1 cellular context compared by ENCODE assay signal in genomic region chr20:36070451-36070850, GRCh38.
A peak's percentile ranks its signal among the peaks of the same experiment; 100 is the strongest.
TF ChIP-seq lines count a peak whose summit lies in the region.

No MANE protein-coding gene starts in this region.

TF ChIP-seq in HepG2, 621 proteins besides CTCF, POLR2A, EP300 and RAD21 (continued from another document and continues in another):
- TF ChIP-seq, protein P1, sequence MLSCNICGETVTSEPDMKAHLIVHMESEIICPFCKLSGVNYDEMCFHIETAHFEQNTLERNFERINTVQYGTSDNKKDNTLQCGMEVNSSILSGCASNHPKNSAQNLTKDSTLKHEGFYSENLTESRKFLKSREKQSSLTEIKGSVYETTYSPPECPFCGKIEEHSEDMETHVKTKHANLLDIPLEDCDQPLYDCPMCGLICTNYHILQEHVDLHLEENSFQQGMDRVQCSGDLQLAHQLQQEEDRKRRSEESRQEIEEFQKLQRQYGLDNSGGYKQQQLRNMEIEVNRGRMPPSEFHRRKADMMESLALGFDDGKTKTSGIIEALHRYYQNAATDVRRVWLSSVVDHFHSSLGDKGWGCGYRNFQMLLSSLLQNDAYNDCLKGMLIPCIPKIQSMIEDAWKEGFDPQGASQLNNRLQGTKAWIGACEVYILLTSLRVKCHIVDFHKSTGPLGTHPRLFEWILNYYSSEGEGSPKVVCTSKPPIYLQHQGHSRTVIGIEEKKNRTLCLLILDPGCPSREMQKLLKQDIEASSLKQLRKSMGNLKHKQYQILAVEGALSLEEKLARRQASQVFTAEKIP (CRISPR knock-in tag; IDR thresholded peaks at IDR 0.05; ENCODE audit: borderline replicate concordance): no peak
- TF ChIP-seq, protein P2, sequence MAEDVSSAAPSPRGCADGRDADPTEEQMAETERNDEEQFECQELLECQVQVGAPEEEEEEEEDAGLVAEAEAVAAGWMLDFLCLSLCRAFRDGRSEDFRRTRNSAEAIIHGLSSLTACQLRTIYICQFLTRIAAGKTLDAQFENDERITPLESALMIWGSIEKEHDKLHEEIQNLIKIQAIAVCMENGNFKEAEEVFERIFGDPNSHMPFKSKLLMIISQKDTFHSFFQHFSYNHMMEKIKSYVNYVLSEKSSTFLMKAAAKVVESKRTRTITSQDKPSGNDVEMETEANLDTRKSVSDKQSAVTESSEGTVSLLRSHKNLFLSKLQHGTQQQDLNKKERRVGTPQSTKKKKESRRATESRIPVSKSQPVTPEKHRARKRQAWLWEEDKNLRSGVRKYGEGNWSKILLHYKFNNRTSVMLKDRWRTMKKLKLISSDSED (CRISPR knock-in tag; IDR thresholded peaks at IDR 0.05): no peak
- TF ChIP-seq, protein P3, sequence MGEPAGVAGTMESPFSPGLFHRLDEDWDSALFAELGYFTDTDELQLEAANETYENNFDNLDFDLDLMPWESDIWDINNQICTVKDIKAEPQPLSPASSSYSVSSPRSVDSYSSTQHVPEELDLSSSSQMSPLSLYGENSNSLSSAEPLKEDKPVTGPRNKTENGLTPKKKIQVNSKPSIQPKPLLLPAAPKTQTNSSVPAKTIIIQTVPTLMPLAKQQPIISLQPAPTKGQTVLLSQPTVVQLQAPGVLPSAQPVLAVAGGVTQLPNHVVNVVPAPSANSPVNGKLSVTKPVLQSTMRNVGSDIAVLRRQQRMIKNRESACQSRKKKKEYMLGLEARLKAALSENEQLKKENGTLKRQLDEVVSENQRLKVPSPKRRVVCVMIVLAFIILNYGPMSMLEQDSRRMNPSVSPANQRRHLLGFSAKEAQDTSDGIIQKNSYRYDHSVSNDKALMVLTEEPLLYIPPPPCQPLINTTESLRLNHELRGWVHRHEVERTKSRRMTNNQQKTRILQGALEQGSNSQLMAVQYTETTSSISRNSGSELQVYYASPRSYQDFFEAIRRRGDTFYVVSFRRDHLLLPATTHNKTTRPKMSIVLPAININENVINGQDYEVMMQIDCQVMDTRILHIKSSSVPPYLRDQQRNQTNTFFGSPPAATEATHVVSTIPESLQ (CRISPR knock-in tag; conservative IDR thresholded peaks at IDR 0.05): no peak
- TF ChIP-seq HNRNPL (IDR thresholded peaks at IDR 0.05; ENCODE audit: low read depth, low read length): no peak
- peak; percentile 48; the same call in 1 of the 2 replicates for TF ChIP-seq ZNF788 (CRISPR knock-in tag; IDR thresholded peaks at IDR 0.05; ENCODE audit: borderline replicate concordance)
- TF ChIP-seq BHLHE40 (IDR thresholded peaks at IDR 0.05; ENCODE audit: low read length): no peak
- no peak for TF ChIP-seq PTBP1 (IDR thresholded peaks at IDR 0.05; ENCODE audit: low read depth, low read length, poor library complexity, severe bottlenecking)
- no peak for TF ChIP-seq ZNF432 (CRISPR knock-in tag; IDR thresholded peaks at IDR 0.05; ENCODE audit: borderline replicate concordance)
- TF ChIP-seq CSRNP2 (CRISPR knock-in tag; conservative IDR thresholded peaks at IDR 0.05; ENCODE audit: low read depth): no peak
- TF ChIP-seq ZNF280D (CRISPR knock-in tag; IDR thresholded peaks at IDR 0.05): no peak
- no peak for TF ChIP-seq ZNF780A (CRISPR knock-in tag; IDR thresholded peaks at IDR 0.05)
- TF ChIP-seq, protein P4, sequence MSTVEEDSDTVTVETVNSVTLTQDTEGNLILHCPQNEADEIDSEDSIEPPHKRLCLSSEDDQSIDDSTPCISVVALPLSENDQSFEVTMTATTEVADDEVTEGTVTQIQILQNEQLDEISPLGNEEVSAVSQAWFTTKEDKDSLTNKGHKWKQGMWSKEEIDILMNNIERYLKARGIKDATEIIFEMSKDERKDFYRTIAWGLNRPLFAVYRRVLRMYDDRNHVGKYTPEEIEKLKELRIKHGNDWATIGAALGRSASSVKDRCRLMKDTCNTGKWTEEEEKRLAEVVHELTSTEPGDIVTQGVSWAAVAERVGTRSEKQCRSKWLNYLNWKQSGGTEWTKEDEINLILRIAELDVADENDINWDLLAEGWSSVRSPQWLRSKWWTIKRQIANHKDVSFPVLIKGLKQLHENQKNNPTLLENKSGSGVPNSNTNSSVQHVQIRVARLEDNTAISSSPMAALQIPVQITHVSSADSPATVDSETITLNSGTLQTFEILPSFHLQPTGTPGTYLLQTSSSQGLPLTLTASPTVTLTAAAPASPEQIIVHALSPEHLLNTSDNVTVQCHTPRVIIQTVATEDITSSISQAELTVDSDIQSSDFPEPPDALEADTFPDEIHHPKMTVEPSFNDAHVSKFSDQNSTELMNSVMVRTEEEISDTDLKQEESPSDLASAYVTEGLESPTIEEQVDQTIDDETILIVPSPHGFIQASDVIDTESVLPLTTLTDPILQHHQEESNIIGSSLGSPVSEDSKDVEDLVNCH (CRISPR knock-in tag; IDR thresholded peaks at IDR 0.05): no peak
- no peak for TF ChIP-seq ZC3H13 (CRISPR knock-in tag; IDR thresholded peaks at IDR 0.05)
- TF ChIP-seq ZNF776 (CRISPR knock-in tag; IDR thresholded peaks at IDR 0.05): no peak
- TF ChIP-seq ZNF550 (CRISPR knock-in tag; IDR thresholded peaks at IDR 0.05; ENCODE audit: borderline replicate concordance): no peak
- TF ChIP-seq ZNF468 (CRISPR knock-in tag; IDR thresholded peaks at IDR 0.05): no peak
- TF ChIP-seq ATF1 (CRISPR knock-in tag; IDR thresholded peaks at IDR 0.05): no peak
- TF ChIP-seq AHDC1 (CRISPR knock-in tag; IDR thresholded peaks at IDR 0.05; ENCODE audit: borderline replicate concordance): no peak
- 0 out of 2 replicates have a peak, but pooled peaks have one; percentile 18 for TF ChIP-seq ISL2 (CRISPR knock-in tag; IDR thresholded peaks at IDR 0.05)
- TF ChIP-seq POLR2AphosphoS2 (IDR thresholded peaks at IDR 0.05; ENCODE audit: low read depth, low read length): no peak
- TF ChIP-seq NR2F6 (IDR thresholded peaks at IDR 0.05): no peak
- peak; percentile 43; the same call in 1 of the 2 replicates for TF ChIP-seq NR2F6 (CRISPR knock-in tag; IDR thresholded peaks at IDR 0.05)
- no peak for TF ChIP-seq ZNF704 (CRISPR knock-in tag; IDR thresholded peaks at IDR 0.05; ENCODE audit: borderline replicate concordance)
- TF ChIP-seq, protein P5, sequence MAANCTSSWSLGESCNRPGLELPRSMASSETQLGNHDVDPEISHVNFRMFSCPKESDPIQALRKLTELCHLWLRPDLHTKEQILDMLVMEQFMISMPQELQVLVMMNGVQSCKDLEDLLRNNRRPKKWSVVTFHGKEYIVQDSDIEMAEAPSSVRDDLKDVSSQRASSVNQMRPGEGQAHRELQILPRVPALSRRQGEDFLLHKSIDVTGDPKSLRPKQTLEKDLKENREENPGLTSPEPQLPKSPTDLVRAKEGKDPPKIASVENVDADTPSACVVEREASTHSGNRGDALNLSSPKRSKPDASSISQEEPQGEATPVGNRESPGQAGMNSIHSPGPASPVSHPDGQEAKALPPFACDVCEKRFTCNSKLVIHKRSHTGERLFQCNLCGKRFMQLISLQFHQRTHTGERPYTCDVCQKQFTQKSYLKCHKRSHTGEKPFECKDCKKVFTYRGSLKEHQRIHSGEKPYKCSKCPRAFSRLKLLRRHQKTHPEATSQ (CRISPR knock-in tag; IDR thresholded peaks at IDR 0.05; ENCODE audit: borderline replicate concordance): no peak
- no peak; the same call in 1 of the 2 replicates for TF ChIP-seq ZNF460 (CRISPR knock-in tag; IDR thresholded peaks at IDR 0.05; ENCODE audit: borderline replicate concordance)
- TF ChIP-seq RBFOX2 (IDR thresholded peaks at IDR 0.05; ENCODE audit: low read depth, low read length): no peak
- no peak for TF ChIP-seq SMAD1 (CRISPR knock-in tag; IDR thresholded peaks at IDR 0.05; ENCODE audit: borderline replicate concordance, low read depth)
- no peak for TF ChIP-seq ZMAT5 (CRISPR knock-in tag; IDR thresholded peaks at IDR 0.05; ENCODE audit: borderline replicate concordance, low read depth)
- TF ChIP-seq ZFP82 (CRISPR knock-in tag; IDR thresholded peaks at IDR 0.05; ENCODE audit: borderline replicate concordance): no peak
- 0 out of 2 replicates have a peak, but pooled peaks have one; percentile 19 for TF ChIP-seq FOSL2 (CRISPR knock-in tag; IDR thresholded peaks at IDR 0.05)
- TF ChIP-seq KMT2A (CRISPR knock-in tag; IDR thresholded peaks at IDR 0.05): no peak
- no peak for TF ChIP-seq GABPA (IDR thresholded peaks at IDR 0.05; ENCODE audit: low read depth, low read length)
- no peak for TF ChIP-seq GABPA (CRISPR knock-in tag; IDR thresholded peaks at IDR 0.05; ENCODE audit: low read depth)
- TF ChIP-seq ZNF615 (CRISPR knock-in tag; IDR thresholded peaks at IDR 0.05; ENCODE audit: borderline replicate concordance): no peak
- no peak for TF ChIP-seq ZNF546 (CRISPR knock-in tag; conservative IDR thresholded peaks at IDR 0.05)
- no peak for TF ChIP-seq ONECUT2 (CRISPR knock-in tag; IDR thresholded peaks at IDR 0.05)
- no peak for TF ChIP-seq MAFF (IDR thresholded peaks at IDR 0.05; ENCODE audit: low read depth, low read length)
- peak; percentile 63; the same call in 1 of the 2 replicates for TF ChIP-seq HDAC2 (CRISPR knock-in tag; IDR thresholded peaks at IDR 0.05)
